Comparison of ENCODE assay signal across 20 cellular contexts in the genomic region with DNA sequence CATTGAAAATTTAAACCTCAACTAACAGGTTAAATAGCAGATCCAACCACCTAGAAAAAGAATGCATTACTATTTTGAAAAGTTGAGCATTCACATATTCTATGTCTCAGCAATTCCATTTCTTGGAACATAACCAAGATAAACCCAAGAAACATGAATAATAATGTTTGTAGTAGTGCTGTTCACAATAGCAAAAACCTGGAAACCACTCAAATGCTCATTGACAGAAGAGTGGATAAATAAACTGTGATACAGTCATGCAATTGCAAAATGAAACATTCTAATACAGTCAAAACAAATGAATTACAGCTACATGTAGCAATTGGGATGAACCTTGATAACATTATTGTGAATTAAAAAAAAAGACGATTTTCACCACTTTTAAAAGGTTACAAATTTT.
DNase-seq lines count a peak whose midpoint lies in the region; ATAC-seq and TF ChIP-seq lines count a peak whose summit lies in the region.
"Had no signal": no experiment of that assay in that cellular context is flagged by ENCODE, and none has a peak within 500 bp of the region (broad histone marks: within the 10 kb centered on the region; RNA-seq: fewer than 3 reads in every experiment).

No MANE protein-coding gene starts in this region.

- H3K4me1 Mint-ChIP-seq in naive thymus-derived CD4-positive, alpha-beta T cell: peaks cover 0 to 7% (median 6%) of the 10 kb centered on the region in 7 donors
- H3K4me1 Mint-ChIP-seq in activated T-helper 1 cell treated with anti-CD3 and anti-CD28 coated beads, Interleukin-12 subunit alpha, Interleukin-12 subunit beta, Interleukin-2, Interleukin-4 antibody, amounts not matched to agents 30 ng/mL and 10 ng/mL and 1 ng/mL, durations not matched to agents 14 hours and 24 hours and 36 hours (ENCODE audit: low read depth): peaks cover 3% of the 10 kb centered on the region

- intact Hi-C loops in naive thymus-derived CD4-positive, alpha-beta T cell (cut with micrococcal nuclease): no loop called here
- intact Hi-C loops in activated T-helper 1 cell treated with anti-CD3 and anti-CD28 coated beads, Interleukin-12 subunit alpha, Interleukin-12 subunit beta, Interleukin-2, Interleukin-4 antibody, amounts not matched to agents 30 ng/mL and 10 ng/mL and 1 ng/mL, durations not matched to agents 14 hours and 24 hours and 36 hours (cut with micrococcal nuclease): no loop called here

- POLR2A ChIA-PET in naive thymus-derived CD4-positive, alpha-beta T cell (lab: Charles Lee): no interaction called here

- H3K9me3 Mint-ChIP-seq in naive thymus-derived CD4-positive, alpha-beta T cell: peaks cover 19 to 58% (median 34%) of the 10 kb centered on the region in 11 donors
- peaks cover 46% of the 10 kb centered on the region for H3K9me3 Mint-ChIP-seq in activated T-helper 1 cell treated with anti-CD3 and anti-CD28 coated beads, Interleukin-12 subunit alpha, Interleukin-12 subunit beta, Interleukin-2, Interleukin-4 antibody, amounts not matched to agents 30 ng/mL and 10 ng/mL and 1 ng/mL, durations not matched to agents 14 hours and 24 hours and 36 hours

- no peak overlapping the region for H3K27ac Mint-ChIP-seq in naive thymus-derived CD4-positive, alpha-beta T cell
- H3K27ac Mint-ChIP-seq in activated T-helper 1 cell treated with anti-CD3 and anti-CD28 coated beads, Interleukin-12 subunit alpha, Interleukin-12 subunit beta, Interleukin-2, Interleukin-4 antibody, amounts not matched to agents 30 ng/mL and 10 ng/mL and 1 ng/mL, durations not matched to agents 14 hours and 24 hours and 36 hours: no peak overlapping the region
- H3K27ac Mint-ChIP-seq: activated naive CD8-positive, alpha-beta T cell treated with anti-CD3 and anti-CD28 coated beads for 36 hours had no signal

- TF ChIP-seq CTCF in cardiac fibroblast (IDR thresholded peaks at IDR 0.05; ENCODE audit: low read depth, low read length): no peak
- no peak for TF ChIP-seq CTCF in foreskin keratinocyte (conservative IDR thresholded peaks at IDR 0.05)

- no peaks in the 10 kb centered on the region for H3K4me1 ChIP-seq in foreskin keratinocyte
- no peaks in the 10 kb centered on the region for H3K4me1 ChIP-seq in naive thymus-derived CD4-positive, alpha-beta T cell (ENCODE audit: control insufficient read depth in 2 of 2, insufficient read depth in 2 of 2, low read length in 2 of 2)
- H3K4me1 ChIP-seq: heart right ventricle, sigmoid colon had no signal

- peaks cover 14 to 50% (median 34%) of the 10 kb centered on the region in 5 donors for H3K36me3 Mint-ChIP-seq in naive thymus-derived CD4-positive, alpha-beta T cell
- no peaks in the 10 kb centered on the region for H3K36me3 Mint-ChIP-seq in activated T-helper 1 cell treated with anti-CD3 and anti-CD28 coated beads, Interleukin-12 subunit alpha, Interleukin-12 subunit beta, Interleukin-2, Interleukin-4 antibody, amounts not matched to agents 30 ng/mL and 10 ng/mL and 1 ng/mL, durations not matched to agents 14 hours and 24 hours and 36 hours (ENCODE audit: low read depth)

- H3K27ac ChIP-seq in foreskin keratinocyte: no peak overlapping the region
- no peak overlapping the region for H3K27ac ChIP-seq in naive thymus-derived CD4-positive, alpha-beta T cell (ENCODE audit: low read depth, low read length)
- H3K27ac ChIP-seq: heart right ventricle, neutrophil, sigmoid colon had no signal

- no peak overlapping the region for H3K4me3 Mint-ChIP-seq in naive thymus-derived CD4-positive, alpha-beta T cell
- no peak overlapping the region for H3K4me3 Mint-ChIP-seq in activated T-helper 1 cell treated with anti-CD3 and anti-CD28 coated beads, Interleukin-12 subunit alpha, Interleukin-12 subunit beta, Interleukin-2, Interleukin-4 antibody, amounts not matched to agents 30 ng/mL and 10 ng/mL and 1 ng/mL, durations not matched to agents 14 hours and 24 hours and 36 hours
- H3K4me3 Mint-ChIP-seq: activated naive CD8-positive, alpha-beta T cell treated with anti-CD3 and anti-CD28 coated beads for 36 hours; activated T-cell treated with anti-CD3 and anti-CD28 coated beads, Interleukin-2, amount 50 U/mL, for 4 hours had no signal

- H3K9me3 ChIP-seq in naive thymus-derived CD4-positive, alpha-beta T cell (ENCODE audit: control insufficient read depth in 2 of 3, low read length in 3 of 3): peaks cover 0 to 25% (median 0%) of the 10 kb centered on the region in 3 experiments

- no peak for ATAC-seq in foreskin keratinocyte
- no peak for ATAC-seq in naive thymus-derived CD4-positive, alpha-beta T cell
- ATAC-seq: activated T-cell treated with anti-CD3 and anti-CD28 coated beads, Interleukin-2, amount 50 U/mL, for 4 hours; heart right ventricle; mucosa of descending colon; Panc1 had no signal

- H3K27me3 ChIP-seq in foreskin keratinocyte: no peaks in the 10 kb centered on the region
- H3K27me3 ChIP-seq in naive thymus-derived CD4-positive, alpha-beta T cell (ENCODE audit: control insufficient read depth in 2 of 2, insufficient read depth in 2 of 2, low read length in 2 of 2): no peaks in the 10 kb centered on the region
- H3K27me3 ChIP-seq: heart right ventricle, neutrophil, sigmoid colon had no signal

- H3K4me3 ChIP-seq in cardiac fibroblast (replicated peaks in 1 of 2; ENCODE audit: low read depth in 2 of 2, low read length in 2 of 2): no peak overlapping the region
- H3K4me3 ChIP-seq in naive thymus-derived CD4-positive, alpha-beta T cell (ENCODE audit: low read length): no peak overlapping the region
- H3K4me3 ChIP-seq: heart right ventricle, mucosa of descending colon, sigmoid colon had no signal

- peaks cover 0 to 13% (median 0%) of the 10 kb centered on the region in 5 donors for H3K27me3 Mint-ChIP-seq in naive thymus-derived CD4-positive, alpha-beta T cell
- no peaks in the 10 kb centered on the region for H3K27me3 Mint-ChIP-seq in activated T-helper 1 cell treated with anti-CD3 and anti-CD28 coated beads, Interleukin-12 subunit alpha, Interleukin-12 subunit beta, Interleukin-2, Interleukin-4 antibody, amounts not matched to agents 30 ng/mL and 10 ng/mL and 1 ng/mL, durations not matched to agents 14 hours and 24 hours and 36 hours (ENCODE audit: insufficient read depth)

- DNase-seq in DMS79 (lab: John Stamatoyannopoulos, UW) (peak; percentile 80), M059J (ENCODE audit: low read depth) (peak; percentile 71), cardiac fibroblast (ENCODE audit: low read depth in 2 of 2) (peak; percentile 33 to 93), foreskin keratinocyte (peak; percentile 39 to 41), NCI-H510A (lab: John Stamatoyannopoulos, UW) (no peak), hepatic stellate cell (ENCODE audit: low spot score) (no peak)
- DNase-seq in naive thymus-derived CD4-positive, alpha-beta T cell: no peak
- DNase-seq in activated T-helper 1 cell treated with anti-CD3 and anti-CD28 coated beads, Interleukin-12 subunit alpha, Interleukin-12 subunit beta, Interleukin-2, Interleukin-4 antibody, amounts not matched to agents 30 ng/mL and 10 ng/mL and 1 ng/mL, durations not matched to agents 14 hours and 24 hours and 36 hours (ENCODE audit: low spot score): no peak
- DNase-seq: activated CD4-positive, alpha-beta T cell treated with anti-CD3 and anti-CD28 coated beads, Interleukin-2, amount 50 U/mL, for 4 hours; activated naive CD8-positive, alpha-beta T cell treated with anti-CD3 and anti-CD28 coated beads for 36 hours; activated T-cell treated with anti-CD3 and anti-CD28 coated beads, Interleukin-2, amount 50 U/mL, for 4 hours; COR-L47; heart right ventricle; mucosa of descending colon; NCI-H1694 treated with DMSO at 0.1 percent for 48 hours; NCI-H69; sigmoid colon; stimulated activated CD4-positive, alpha-beta T cell treated with anti-CD3 and anti-CD28 coated beads, Interleukin-2, amount 100 ng/mL, for 48 hours had no signal

- CTCF ChIA-PET in naive thymus-derived CD4-positive, alpha-beta T cell (lab: Charles Lee): no interaction called here

- no peaks in the 10 kb centered on the region for H3K36me3 ChIP-seq in naive thymus-derived CD4-positive, alpha-beta T cell (ENCODE audit: control insufficient read depth in 2 of 3, insufficient read depth in 3 of 3, low read length in 3 of 3)
- H3K36me3 ChIP-seq: heart right ventricle, neutrophil, sigmoid colon had no signal

Comparison
In these comparisons a context has a peak if more than half of its experiments do, and no peak if none do; other contexts are left out.
1. DNase-seq: peak in DMS79 (single experiment), M059J (single experiment), cardiac fibroblast (2 of 2) and foreskin keratinocyte (2 of 2); none in NCI-H510A (single experiment), hepatic stellate cell (single experiment), naive thymus-derived CD4-positive, alpha-beta T cell (0 of 9) and activated T-helper 1 cell treated with anti-CD3 and anti-CD28 coated beads, Interleukin-12 subunit alpha, Interleukin-12 subunit beta, Interleukin-2, Interleukin-4 antibody, amounts not matched to agents 30 ng/mL and 10 ng/mL and 1 ng/mL, durations not matched to agents 14 hours and 24 hours and 36 hours (single experiment).